In the genomic region with DNA sequence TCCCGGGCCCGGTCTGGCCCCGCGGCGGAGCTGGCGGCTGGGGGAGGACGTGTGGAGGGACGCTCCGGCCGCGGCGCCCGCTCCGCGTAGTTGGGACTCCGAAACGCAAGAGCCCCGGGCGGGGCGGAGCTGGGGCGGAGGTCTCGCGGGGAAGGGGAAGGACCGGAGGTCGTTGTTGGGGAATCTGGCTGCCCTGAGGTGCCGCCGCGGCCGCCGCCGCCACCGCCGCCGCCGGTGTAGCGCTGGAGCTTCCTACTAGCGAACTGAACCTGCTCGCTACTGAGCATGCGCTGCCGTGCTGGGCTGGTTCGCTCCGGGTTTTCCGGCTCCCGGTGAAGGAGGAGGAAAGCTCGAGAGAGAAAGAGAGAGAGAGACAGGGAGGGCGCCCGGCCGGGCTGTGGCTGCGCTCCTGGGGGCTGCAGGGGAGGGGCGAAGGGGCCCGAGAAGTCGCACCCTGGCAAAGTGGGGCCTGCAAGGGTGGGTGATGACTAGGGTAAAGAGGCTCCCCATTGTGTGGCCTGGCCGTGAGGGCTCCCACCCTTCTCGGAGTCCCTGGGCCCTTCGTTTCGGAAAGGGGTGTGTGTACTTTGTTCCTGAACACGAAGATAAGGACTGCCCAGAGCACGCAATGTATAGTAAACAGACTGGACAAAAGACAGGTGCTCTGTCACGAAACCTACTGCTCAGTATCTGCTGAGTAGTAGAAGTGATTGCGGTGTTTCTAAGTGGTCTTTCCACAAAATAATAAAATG, we compare ENCODE assay signal across 1 cellular context.
TF ChIP-seq lines count a peak whose summit lies in the region.

A gene (minus strand): TSS at position 281 of the 752 bp plus-strand sequence. CDS start 629 bp downstream, outside the sequence.

TF ChIP-seq in HepG2, 621 proteins besides CTCF, POLR2A, EP300 and RAD21 (continued from another document and continues in another):
- TF ChIP-seq, protein P1, sequence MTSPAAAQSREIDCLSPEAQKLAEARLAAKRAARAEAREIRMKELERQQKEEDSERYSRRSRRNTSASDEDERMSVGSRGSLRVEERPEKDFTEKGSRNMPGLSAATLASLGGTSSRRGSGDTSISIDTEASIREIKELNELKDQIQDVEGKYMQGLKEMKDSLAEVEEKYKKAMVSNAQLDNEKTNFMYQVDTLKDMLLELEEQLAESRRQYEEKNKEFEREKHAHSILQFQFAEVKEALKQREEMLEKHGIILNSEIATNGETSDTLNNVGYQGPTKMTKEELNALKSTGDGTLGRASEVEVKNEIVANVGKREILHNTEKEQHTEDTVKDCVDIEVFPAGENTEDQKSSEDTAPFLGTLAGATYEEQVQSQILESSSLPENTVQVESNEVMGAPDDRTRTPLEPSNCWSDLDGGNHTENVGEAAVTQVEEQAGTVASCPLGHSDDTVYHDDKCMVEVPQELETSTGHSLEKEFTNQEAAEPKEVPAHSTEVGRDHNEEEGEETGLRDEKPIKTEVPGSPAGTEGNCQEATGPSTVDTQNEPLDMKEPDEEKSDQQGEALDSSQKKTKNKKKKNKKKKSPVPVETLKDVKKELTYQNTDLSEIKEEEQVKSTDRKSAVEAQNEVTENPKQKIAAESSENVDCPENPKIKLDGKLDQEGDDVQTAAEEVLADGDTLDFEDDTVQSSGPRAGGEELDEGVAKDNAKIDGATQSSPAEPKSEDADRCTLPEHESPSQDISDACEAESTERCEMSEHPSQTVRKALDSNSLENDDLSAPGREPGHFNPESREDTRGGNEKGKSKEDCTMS (CRISPR knock-in tag; conservative IDR thresholded peaks at IDR 0.05) = no peak
- TF ChIP-seq, protein P2, sequence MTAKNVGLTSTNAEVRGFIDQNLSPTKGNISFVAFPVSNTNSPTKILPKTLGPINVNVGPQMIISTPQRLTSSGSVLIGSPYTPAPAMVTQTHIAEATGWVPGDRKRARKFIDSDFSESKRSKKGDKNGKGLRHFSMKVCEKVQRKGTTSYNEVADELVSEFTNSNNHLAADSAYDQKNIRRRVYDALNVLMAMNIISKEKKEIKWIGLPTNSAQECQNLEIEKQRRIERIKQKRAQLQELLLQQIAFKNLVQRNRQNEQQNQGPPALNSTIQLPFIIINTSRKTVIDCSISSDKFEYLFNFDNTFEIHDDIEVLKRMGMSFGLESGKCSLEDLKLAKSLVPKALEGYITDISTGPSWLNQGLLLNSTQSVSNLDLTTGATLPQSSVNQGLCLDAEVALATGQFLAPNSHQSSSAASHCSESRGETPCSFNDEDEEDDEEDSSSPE (CRISPR knock-in tag; IDR thresholded peaks at IDR 0.05) = 0 out of 2 replicates have a peak, but pooled peaks have one; percentile 56
- TF ChIP-seq ATF1 (CRISPR knock-in tag; IDR thresholded peaks at IDR 0.05) (peak; percentile 65), HNRNPL (IDR thresholded peaks at IDR 0.05; ENCODE audit: low read depth, low read length) (peak; percentile 78; the same call in 1 of the 2 replicates), ZNF607 (CRISPR knock-in tag; IDR thresholded peaks at IDR 0.05; ENCODE audit: borderline replicate concordance) (peak; percentile 74; the same call in 1 of the 2 replicates), MXI1 (IDR thresholded peaks at IDR 0.05; ENCODE audit: borderline replicate concordance, low read depth, low read length) (peak; percentile 79; the same call in 2 of the 3 replicates), KLF16 (CRISPR knock-in tag; IDR thresholded peaks at IDR 0.05) (peak in 1 of 2 experiments; percentile 97; a peak in 2 of 4 replicates), ZSCAN20 (CRISPR knock-in tag; IDR thresholded peaks at IDR 0.05; ENCODE audit: borderline replicate concordance) (0 out of 2 replicates have a peak, but pooled peaks have one; percentile 30), ZNF224 (CRISPR knock-in tag; IDR thresholded peaks at IDR 0.05) (peak; percentile 69; the same call in 1 of the 2 replicates), ELF3 (CRISPR knock-in tag; IDR thresholded peaks at IDR 0.05) (peak; percentile 85), PHF20 (CRISPR knock-in tag; IDR thresholded peaks at IDR 0.05) (peak; percentile 63), GATA4 (IDR thresholded peaks at IDR 0.05; ENCODE audit: borderline replicate concordance, low read depth) (peak; percentile 68; the same call in 1 of the 2 replicates)
- TF ChIP-seq, protein P3, sequence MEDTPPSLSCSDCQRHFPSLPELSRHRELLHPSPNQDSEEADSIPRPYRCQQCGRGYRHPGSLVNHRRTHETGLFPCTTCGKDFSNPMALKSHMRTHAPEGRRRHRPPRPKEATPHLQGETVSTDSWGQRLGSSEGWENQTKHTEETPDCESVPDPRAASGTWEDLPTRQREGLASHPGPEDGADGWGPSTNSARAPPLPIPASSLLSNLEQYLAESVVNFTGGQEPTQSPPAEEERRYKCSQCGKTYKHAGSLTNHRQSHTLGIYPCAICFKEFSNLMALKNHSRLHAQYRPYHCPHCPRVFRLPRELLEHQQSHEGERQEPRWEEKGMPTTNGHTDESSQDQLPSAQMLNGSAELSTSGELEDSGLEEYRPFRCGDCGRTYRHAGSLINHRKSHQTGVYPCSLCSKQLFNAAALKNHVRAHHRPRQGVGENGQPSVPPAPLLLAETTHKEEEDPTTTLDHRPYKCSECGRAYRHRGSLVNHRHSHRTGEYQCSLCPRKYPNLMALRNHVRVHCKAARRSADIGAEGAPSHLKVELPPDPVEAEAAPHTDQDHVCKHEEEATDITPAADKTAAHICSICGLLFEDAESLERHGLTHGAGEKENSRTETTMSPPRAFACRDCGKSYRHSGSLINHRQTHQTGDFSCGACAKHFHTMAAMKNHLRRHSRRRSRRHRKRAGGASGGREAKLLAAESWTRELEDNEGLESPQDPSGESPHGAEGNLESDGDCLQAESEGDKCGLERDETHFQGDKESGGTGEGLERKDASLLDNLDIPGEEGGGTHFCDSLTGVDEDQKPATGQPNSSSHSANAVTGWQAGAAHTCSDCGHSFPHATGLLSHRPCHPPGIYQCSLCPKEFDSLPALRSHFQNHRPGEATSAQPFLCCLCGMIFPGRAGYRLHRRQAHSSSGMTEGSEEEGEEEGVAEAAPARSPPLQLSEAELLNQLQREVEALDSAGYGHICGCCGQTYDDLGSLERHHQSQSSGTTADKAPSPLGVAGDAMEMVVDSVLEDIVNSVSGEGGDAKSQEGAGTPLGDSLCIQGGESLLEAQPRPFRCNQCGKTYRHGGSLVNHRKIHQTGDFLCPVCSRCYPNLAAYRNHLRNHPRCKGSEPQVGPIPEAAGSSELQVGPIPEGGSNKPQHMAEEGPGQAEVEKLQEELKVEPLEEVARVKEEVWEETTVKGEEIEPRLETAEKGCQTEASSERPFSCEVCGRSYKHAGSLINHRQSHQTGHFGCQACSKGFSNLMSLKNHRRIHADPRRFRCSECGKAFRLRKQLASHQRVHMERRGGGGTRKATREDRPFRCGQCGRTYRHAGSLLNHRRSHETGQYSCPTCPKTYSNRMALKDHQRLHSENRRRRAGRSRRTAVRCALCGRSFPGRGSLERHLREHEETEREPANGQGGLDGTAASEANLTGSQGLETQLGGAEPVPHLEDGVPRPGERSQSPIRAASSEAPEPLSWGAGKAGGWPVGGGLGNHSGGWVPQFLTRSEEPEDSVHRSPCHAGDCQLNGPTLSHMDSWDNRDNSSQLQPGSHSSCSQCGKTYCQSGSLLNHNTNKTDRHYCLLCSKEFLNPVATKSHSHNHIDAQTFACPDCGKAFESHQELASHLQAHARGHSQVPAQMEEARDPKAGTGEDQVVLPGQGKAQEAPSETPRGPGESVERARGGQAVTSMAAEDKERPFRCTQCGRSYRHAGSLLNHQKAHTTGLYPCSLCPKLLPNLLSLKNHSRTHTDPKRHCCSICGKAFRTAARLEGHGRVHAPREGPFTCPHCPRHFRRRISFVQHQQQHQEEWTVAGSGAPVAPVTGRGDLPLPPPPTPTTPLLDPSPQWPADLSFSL (CRISPR knock-in tag; IDR thresholded peaks at IDR 0.05) = no peak
- TF ChIP-seq, protein P4, sequence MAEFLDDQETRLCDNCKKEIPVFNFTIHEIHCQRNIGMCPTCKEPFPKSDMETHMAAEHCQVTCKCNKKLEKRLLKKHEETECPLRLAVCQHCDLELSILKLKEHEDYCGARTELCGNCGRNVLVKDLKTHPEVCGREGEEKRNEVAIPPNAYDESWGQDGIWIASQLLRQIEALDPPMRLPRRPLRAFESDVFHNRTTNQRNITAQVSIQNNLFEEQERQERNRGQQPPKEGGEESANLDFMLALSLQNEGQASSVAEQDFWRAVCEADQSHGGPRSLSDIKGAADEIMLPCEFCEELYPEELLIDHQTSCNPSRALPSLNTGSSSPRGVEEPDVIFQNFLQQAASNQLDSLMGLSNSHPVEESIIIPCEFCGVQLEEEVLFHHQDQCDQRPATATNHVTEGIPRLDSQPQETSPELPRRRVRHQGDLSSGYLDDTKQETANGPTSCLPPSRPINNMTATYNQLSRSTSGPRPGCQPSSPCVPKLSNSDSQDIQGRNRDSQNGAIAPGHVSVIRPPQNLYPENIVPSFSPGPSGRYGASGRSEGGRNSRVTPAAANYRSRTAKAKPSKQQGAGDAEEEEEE (CRISPR knock-in tag; IDR thresholded peaks at IDR 0.05; ENCODE audit: borderline replicate concordance) = no peak
- TF ChIP-seq, protein P5, sequence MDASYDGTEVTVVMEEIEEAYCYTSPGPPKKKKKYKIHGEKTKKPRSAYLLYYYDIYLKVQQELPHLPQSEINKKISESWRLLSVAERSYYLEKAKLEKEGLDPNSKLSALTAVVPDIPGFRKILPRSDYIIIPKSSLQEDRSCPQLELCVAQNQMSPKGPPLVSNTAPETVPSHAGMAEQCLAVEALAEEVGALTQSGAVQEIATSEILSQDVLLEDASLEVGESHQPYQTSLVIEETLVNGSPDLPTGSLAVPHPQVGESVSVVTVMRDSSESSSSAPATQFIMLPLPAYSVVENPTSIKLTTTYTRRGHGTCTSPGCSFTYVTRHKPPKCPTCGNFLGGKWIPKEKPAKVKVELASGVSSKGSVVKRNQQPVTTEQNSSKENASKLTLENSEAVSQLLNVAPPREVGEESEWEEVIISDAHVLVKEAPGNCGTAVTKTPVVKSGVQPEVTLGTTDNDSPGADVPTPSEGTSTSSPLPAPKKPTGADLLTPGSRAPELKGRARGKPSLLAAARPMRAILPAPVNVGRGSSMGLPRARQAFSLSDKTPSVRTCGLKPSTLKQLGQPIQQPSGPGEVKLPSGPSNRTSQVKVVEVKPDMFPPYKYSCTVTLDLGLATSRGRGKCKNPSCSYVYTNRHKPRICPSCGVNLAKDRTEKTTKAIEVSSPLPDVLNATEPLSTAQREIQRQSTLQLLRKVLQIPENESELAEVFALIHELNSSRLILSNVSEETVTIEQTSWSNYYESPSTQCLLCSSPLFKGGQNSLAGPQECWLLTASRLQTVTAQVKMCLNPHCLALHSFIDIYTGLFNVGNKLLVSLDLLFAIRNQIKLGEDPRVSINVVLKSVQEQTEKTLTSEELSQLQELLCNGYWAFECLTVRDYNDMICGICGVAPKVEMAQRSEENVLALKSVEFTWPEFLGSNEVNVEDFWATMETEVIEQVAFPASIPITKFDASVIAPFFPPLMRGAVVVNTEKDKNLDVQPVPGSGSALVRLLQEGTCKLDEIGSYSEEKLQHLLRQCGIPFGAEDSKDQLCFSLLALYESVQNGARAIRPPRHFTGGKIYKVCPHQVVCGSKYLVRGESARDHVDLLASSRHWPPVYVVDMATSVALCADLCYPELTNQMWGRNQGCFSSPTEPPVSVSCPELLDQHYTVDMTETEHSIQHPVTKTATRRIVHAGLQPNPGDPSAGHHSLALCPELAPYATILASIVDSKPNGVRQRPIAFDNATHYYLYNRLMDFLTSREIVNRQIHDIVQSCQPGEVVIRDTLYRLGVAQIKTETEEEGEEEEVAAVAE (CRISPR knock-in tag; IDR thresholded peaks at IDR 0.05; ENCODE audit: borderline replicate concordance) = peak; percentile 92
- TF ChIP-seq, protein P6, sequence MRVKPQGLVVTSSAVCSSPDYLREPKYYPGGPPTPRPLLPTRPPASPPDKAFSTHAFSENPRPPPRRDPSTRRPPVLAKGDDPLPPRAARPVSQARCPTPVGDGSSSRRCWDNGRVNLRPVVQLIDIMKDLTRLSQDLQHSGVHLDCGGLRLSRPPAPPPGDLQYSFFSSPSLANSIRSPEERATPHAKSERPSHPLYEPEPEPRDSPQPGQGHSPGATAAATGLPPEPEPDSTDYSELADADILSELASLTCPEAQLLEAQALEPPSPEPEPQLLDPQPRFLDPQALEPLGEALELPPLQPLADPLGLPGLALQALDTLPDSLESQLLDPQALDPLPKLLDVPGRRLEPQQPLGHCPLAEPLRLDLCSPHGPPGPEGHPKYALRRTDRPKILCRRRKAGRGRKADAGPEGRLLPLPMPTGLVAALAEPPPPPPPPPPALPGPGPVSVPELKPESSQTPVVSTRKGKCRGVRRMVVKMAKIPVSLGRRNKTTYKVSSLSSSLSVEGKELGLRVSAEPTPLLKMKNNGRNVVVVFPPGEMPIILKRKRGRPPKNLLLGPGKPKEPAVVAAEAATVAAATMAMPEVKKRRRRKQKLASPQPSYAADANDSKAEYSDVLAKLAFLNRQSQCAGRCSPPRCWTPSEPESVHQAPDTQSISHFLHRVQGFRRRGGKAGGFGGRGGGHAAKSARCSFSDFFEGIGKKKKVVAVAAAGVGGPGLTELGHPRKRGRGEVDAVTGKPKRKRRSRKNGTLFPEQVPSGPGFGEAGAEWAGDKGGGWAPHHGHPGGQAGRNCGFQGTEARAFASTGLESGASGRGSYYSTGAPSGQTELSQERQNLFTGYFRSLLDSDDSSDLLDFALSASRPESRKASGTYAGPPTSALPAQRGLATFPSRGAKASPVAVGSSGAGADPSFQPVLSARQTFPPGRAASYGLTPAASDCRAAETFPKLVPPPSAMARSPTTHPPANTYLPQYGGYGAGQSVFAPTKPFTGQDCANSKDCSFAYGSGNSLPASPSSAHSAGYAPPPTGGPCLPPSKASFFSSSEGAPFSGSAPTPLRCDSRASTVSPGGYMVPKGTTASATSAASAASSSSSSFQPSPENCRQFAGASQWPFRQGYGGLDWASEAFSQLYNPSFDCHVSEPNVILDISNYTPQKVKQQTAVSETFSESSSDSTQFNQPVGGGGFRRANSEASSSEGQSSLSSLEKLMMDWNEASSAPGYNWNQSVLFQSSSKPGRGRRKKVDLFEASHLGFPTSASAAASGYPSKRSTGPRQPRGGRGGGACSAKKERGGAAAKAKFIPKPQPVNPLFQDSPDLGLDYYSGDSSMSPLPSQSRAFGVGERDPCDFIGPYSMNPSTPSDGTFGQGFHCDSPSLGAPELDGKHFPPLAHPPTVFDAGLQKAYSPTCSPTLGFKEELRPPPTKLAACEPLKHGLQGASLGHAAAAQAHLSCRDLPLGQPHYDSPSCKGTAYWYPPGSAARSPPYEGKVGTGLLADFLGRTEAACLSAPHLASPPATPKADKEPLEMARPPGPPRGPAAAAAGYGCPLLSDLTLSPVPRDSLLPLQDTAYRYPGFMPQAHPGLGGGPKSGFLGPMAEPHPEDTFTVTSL (CRISPR knock-in tag; IDR thresholded peaks at IDR 0.05; ENCODE audit: borderline replicate concordance) = no peak
- TF ChIP-seq, protein P7, sequence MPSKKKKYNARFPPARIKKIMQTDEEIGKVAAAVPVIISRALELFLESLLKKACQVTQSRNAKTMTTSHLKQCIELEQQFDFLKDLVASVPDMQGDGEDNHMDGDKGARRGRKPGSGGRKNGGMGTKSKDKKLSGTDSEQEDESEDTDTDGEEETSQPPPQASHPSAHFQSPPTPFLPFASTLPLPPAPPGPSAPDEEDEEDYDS (CRISPR knock-in tag; IDR thresholded peaks at IDR 0.05) = peak; percentile 82
